ENCODE assay signal across 31 cellular contexts in genomic region chr4:171101845-171102244, GRCh38.
"Had no signal": no experiment of that assay in that cellular context is flagged by ENCODE, and none has a peak within 500 bp of the region (broad histone marks: within the 10 kb centered on the region; RNA-seq: fewer than 3 reads in every experiment).

No MANE protein-coding gene starts in this region.

- ATAC-seq: activated CD4-positive, alpha-beta T cell treated with anti-CD3 and anti-CD28 coated beads for 36 hours; activated naive CD8-positive, alpha-beta T cell treated with anti-CD3 and anti-CD28 coated beads, Interleukin-2, amount 50 U/mL, for 24 hours; activated T-cell treated with anti-CD3 and anti-CD28 coated beads, Interleukin-2, amount 50 U/mL, for 4 hours; K562 had no signal

- H3K36me3 Mint-ChIP-seq: activated CD4-positive, alpha-beta memory T cell treated with anti-CD3 and anti-CD28 coated beads for 36 hours; activated naive CD4-positive, alpha-beta T cell treated with anti-CD3 and anti-CD28 coated beads, Interleukin-2, amount 10 ng/mL, durations not matched to agents 7 days and 5 days; activated naive CD8-positive, alpha-beta T cell; brain had no signal

- H3K4me3 Mint-ChIP-seq: activated CD4-positive, alpha-beta memory T cell treated with anti-CD3 and anti-CD28 coated beads for 36 hours; activated CD4-positive, alpha-beta T cell treated with anti-CD3 and anti-CD28 coated beads for 36 hours; activated CD4-positive, alpha-beta T cell treated with anti-CD3 and anti-CD28 coated beads, Interleukin-2, amount 10 ng/mL, durations not matched to agents 7 days and 5 days; activated naive CD4-positive, alpha-beta T cell treated with anti-CD3 and anti-CD28 coated beads, Interleukin-2, amount 10 ng/mL, durations not matched to agents 7 days and 5 days; activated naive CD8-positive, alpha-beta T cell; activated naive CD8-positive, alpha-beta T cell treated with anti-CD3 and anti-CD28 coated beads, Interleukin-2, amount 50 U/mL, for 24 hours; activated T-cell treated with anti-CD3 and anti-CD28 coated beads, Interleukin-2, amount 50 U/mL, for 4 hours; brain had no signal

- H3K9me3 Mint-ChIP-seq: activated CD4-positive, alpha-beta T cell treated with anti-CD3 and anti-CD28 coated beads, Interleukin-2, amount 10 ng/mL, durations not matched to agents 7 days and 5 days had no signal

- H3K27ac Mint-ChIP-seq: activated CD4-positive, alpha-beta memory T cell treated with anti-CD3 and anti-CD28 coated beads for 36 hours; activated CD4-positive, alpha-beta T cell treated with anti-CD3 and anti-CD28 coated beads for 36 hours; activated CD4-positive, alpha-beta T cell treated with anti-CD3 and anti-CD28 coated beads, Interleukin-2, amount 10 ng/mL, durations not matched to agents 7 days and 5 days; activated naive CD4-positive, alpha-beta T cell treated with anti-CD3 and anti-CD28 coated beads, Interleukin-2, amount 10 ng/mL, durations not matched to agents 7 days and 5 days; activated naive CD8-positive, alpha-beta T cell; activated naive CD8-positive, alpha-beta T cell treated with anti-CD3 and anti-CD28 coated beads, Interleukin-2, amount 50 U/mL, for 24 hours; brain had no signal

- H3K4me1 Mint-ChIP-seq: activated CD4-positive, alpha-beta T cell treated with anti-CD3 and anti-CD28 coated beads for 36 hours; activated CD4-positive, alpha-beta T cell treated with anti-CD3 and anti-CD28 coated beads, Interleukin-2, amount 10 ng/mL, durations not matched to agents 7 days and 5 days; activated naive CD4-positive, alpha-beta T cell treated with anti-CD3 and anti-CD28 coated beads, Interleukin-2, amount 10 ng/mL, durations not matched to agents 7 days and 5 days; activated naive CD8-positive, alpha-beta T cell treated with anti-CD3 and anti-CD28 coated beads, Interleukin-2, amount 50 U/mL, for 24 hours had no signal

- H3K27me3 Mint-ChIP-seq: activated CD4-positive, alpha-beta memory T cell treated with anti-CD3 and anti-CD28 coated beads for 36 hours; activated CD4-positive, alpha-beta T cell treated with anti-CD3 and anti-CD28 coated beads for 36 hours; activated CD4-positive, alpha-beta T cell treated with anti-CD3 and anti-CD28 coated beads, Interleukin-2, amount 10 ng/mL, durations not matched to agents 7 days and 5 days; activated naive CD4-positive, alpha-beta T cell treated with anti-CD3 and anti-CD28 coated beads, Interleukin-2, amount 10 ng/mL, durations not matched to agents 7 days and 5 days; activated naive CD8-positive, alpha-beta T cell; activated naive CD8-positive, alpha-beta T cell treated with anti-CD3 and anti-CD28 coated beads, Interleukin-2, amount 50 U/mL, for 24 hours; brain had no signal

- DNase-seq: activated CD4-positive, alpha-beta memory T cell treated with anti-CD3 and anti-CD28 coated beads for 36 hours; activated CD4-positive, alpha-beta T cell treated with anti-CD3 and anti-CD28 coated beads for 36 hours; activated CD4-positive, alpha-beta T cell treated with anti-CD3 and anti-CD28 coated beads, Interleukin-2, amount 10 ng/mL, durations not matched to agents 7 days and 5 days; activated CD8-positive, alpha-beta memory T cell treated with anti-CD3 and anti-CD28 coated beads, Interleukin-2, amount 50 U/mL, for 4 hours; activated effector memory CD4-positive, alpha-beta T cell treated with Interleukin-2 at 50 U/mL for 16 hours; activated naive CD4-positive, alpha-beta T cell treated with anti-CD3 and anti-CD28 coated beads, Interleukin-2, amount 10 ng/mL, durations not matched to agents 7 days and 5 days; activated naive CD8-positive, alpha-beta T cell treated with anti-CD3 and anti-CD28 coated beads, Interleukin-2, amount 50 U/mL, for 24 hours; activated T-cell treated with anti-CD3 and anti-CD28 coated beads for 4 hours; activated T-cell treated with anti-CD3 and anti-CD28 coated beads, Interleukin-2, amount 50 U/mL, for 4 hours; anterior cingulate cortex; caudate nucleus; cerebellar nuclear complex; Karpas-422; NCI-H1092; NCI-H1436 treated with DMSO at 0.1 percent for 48 hours; NCI-H1694 treated with DMSO at 0.1 percent for 48 hours; NCI-H2029; NCI-H2107; NCI-H345; NCI-H524 treated with DMSO at 0.1 percent for 48 hours; NCI-H748 treated with DMSO at 0.1 percent for 48 hours; NK-92 treated with Interleukin-12 subunit alpha and Interleukin-12 subunit beta, amount 100 ng/mL, for 24 hours; Right ventricle myocardium superior; SW 1271; T-helper 1 cell; T-helper 2 cell; T-helper 9 cell; WERI-Rb-1 had no signal
